In the genomic region with DNA sequence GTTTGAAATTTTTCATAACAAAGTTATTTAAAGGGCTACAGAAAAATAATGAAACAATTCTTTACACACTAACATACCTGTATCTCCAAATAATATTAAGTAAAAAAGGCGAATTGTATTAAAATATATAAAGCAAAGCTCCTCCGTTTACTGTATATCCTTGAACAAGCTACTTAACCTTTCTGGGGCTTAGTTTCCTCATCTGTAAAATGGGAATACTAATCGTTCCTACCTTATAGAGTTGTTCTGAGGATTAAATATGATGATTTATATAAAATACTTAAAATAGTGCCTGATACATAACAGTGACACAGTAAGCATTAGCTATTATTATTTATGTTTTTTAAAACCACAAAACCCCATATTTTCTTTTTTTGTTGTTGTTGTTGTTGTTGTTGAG, we compare ENCODE assay signal across 23 cellular contexts.
"Had no signal": no experiment of that assay in that cellular context is flagged by ENCODE, and none has a peak within 500 bp of the region (broad histone marks: within the 10 kb centered on the region; RNA-seq: fewer than 3 reads in every experiment).

No MANE protein-coding gene starts in this region.

- ATAC-seq: esophagus mucosa; foreskin keratinocyte; left lung; lower lobe of right lung; naive thymus-derived CD8-positive, alpha-beta T cell; stimulated activated effector memory CD8-positive, alpha-beta T cell treated with anti-CD3 and anti-CD28 coated beads, Interleukin-12 subunit alpha, Interleukin-12 subunit beta, amount 100 ng/mL, for 72 hours had no signal

- H3K9me3 ChIP-seq: left lung, lower lobe of right lung, ovary, sigmoid colon, stomach, thyroid gland had no signal

- H3K36me3 ChIP-seq: cardiac muscle cell, left lung, lower lobe of right lung, ovary, sigmoid colon, stomach, thyroid gland had no signal

- DNase-seq: dorsolateral prefrontal cortex; effector CD4-positive, alpha-beta T cell; endodermal cell; foreskin keratinocyte; glutamatergic neuron; kidney; left lung; lower lobe of right lung; naive thymus-derived CD8-positive, alpha-beta T cell; occipital lobe; ovary; posterior cingulate gyrus; retina; sigmoid colon; stimulated activated CD4-positive, alpha-beta T cell treated with anti-CD3 and anti-CD28 coated beads, Interleukin-2, amount 100 ng/mL, for 24 hours; stimulated activated CD4-positive, alpha-beta T cell treated with anti-CD3 and anti-CD28 coated beads, Interleukin-4, amount 100 ng/mL, for 24 hours; stimulated activated naive CD4-positive, alpha-beta T cell treated with Interleukin-2 at 50 U/mL for 16 hours; stomach; thyroid gland had no signal

- FAIRE-seq: kidney had no signal

- H3K4me3 ChIP-seq: cardiac muscle cell, dorsolateral prefrontal cortex, left lung, lower lobe of right lung, ovary, sigmoid colon, stomach, thyroid gland had no signal

- H3K27me3 ChIP-seq: cardiac muscle cell, dorsolateral prefrontal cortex, foreskin keratinocyte, left lung, ovary, sigmoid colon, stomach, thyroid gland had no signal

- H3K27ac ChIP-seq: dorsolateral prefrontal cortex, epithelial cell of prostate, foreskin keratinocyte, left lung, lower lobe of right lung, ovary, thyroid gland had no signal

- H3K4me1 ChIP-seq: foreskin keratinocyte, left lung, lower lobe of right lung had no signal
